In the genomic region with DNA sequence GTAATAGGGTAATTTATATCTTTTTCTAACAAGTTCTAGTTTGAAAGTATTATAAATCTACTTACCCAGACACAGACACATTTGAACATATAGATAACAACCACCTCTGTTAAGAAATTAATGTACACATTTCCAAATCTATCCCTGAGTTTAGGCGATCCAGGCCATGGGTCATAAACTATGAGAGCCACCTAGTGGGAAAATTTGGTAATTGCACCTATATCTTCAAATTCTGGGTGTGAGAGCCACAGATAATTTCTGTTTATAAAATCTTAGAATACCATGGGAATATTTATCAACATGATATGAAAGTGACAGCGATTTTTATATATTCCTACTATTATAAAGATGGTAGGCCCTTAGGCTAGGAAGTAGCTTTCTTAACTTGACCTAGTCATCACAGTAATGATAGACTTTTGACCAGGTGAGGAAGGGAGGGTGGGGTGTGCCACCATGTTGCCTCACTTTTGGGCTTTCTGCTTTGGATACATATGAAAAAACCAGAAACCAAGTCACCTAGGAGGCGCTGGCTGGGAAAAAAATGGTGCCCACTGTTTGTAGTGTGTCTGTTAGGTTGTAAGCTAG, we compare ENCODE assay signal across 8 cellular contexts. TPM values are rescaled to one million over a fixed set of nuclear protein-coding genes. Genes with fewer than 3 reads are reported as not detected.
A peak's percentile ranks its signal among the peaks of the same experiment; 100 is the strongest.
DNase-seq lines count a peak whose midpoint lies in the region; ATAC-seq lines count a peak whose summit lies in the region.

No MANE protein-coding gene starts in this region.

- ATAC-seq in HG02840 (IDR thresholded peaks at IDR 0.05; ENCODE audit: low FRiP score, unreplicated experiment) (peak; percentile 62), HG03378 (IDR thresholded peaks at IDR 0.05; ENCODE audit: unreplicated experiment) (no peak), HG02970 (IDR thresholded peaks at IDR 0.05; ENCODE audit: low FRiP score, unreplicated experiment) (no peak)

- peak; percentile 62 for DNase-seq in SIG-M5 treated with dmso at 0.1 percent for 504 hours (lab: John Stamatoyannopoulos, UW; ENCODE audit: unreplicated experiment)
- no peak for DNase-seq in SIG-M5 (lab: John Stamatoyannopoulos, UW)
- DNase-seq in NCI-H82 (lab: John Stamatoyannopoulos, UW), result peak; percentile 66
- peak; percentile 63 for DNase-seq in cerebellum (ENCODE audit: low spot score)
- DNase-seq in medulla oblongata (ENCODE audit: extremely low spot score), result peak; percentile 73

RNA-seq across cellular contexts. Expression of gene EPHA1, which starts 8.0 kb away (rescaled TPM):
- total RNA-seq in cerebellum, result 1.6 TPM

RNA-seq across cellular contexts. Expression of gene TAS2R60, which starts 26.6 kb away (rescaled TPM):
- total RNA-seq in cerebellum, result not detected

RNA-seq across cellular contexts. Expression of gene ZYX, which starts 35.5 kb away (rescaled TPM):
- total RNA-seq in cerebellum, result 17.4 TPM

RNA-seq across cellular contexts. Expression of gene FAM131B, which starts 54.1 kb away (rescaled TPM):
- total RNA-seq in cerebellum, result 42.6 TPM
